1 cellular context compared by ENCODE assay signal in genomic region chr1:18582890-18583289, GRCh38.
TF ChIP-seq lines count a peak whose summit lies in the region.

No MANE protein-coding gene starts in this region.

TF ChIP-seq in H1, 55 proteins besides CTCF, POLR2A, EP300 and RAD21:
- TF ChIP-seq KDM4A (IDR thresholded peaks at IDR 0.05; ENCODE audit: low read depth, low read length, severe bottlenecking) (no peak), TAF7 (optimal IDR thresholded peaks at IDR 0.05; ENCODE audit: borderline replicate concordance, low read depth, low read length) (no peak), SIX5 (IDR thresholded peaks at IDR 0.05; ENCODE audit: low read depth, low read length) (no peak), SRF (IDR thresholded peaks at IDR 0.05; ENCODE audit: low read depth, low read length) (no peak), E2F6 (IDR thresholded peaks at IDR 0.05) (no peak), JUN (IDR thresholded peaks at IDR 0.05; ENCODE audit: low read depth, low read length) (no peak), ATF2 (IDR thresholded peaks at IDR 0.05; ENCODE audit: low read length) (no peak), CREB1 (IDR thresholded peaks at IDR 0.05) (no peak), SP1 (IDR thresholded peaks at IDR 0.05; ENCODE audit: low read depth, low read length) (no peak), CHD1 (IDR thresholded peaks at IDR 0.05; ENCODE audit: low read depth, low read length) (no peak), USF2 (IDR thresholded peaks at IDR 0.05; ENCODE audit: low read length) (no peak), MAX (IDR thresholded peaks at IDR 0.05) (no peak), ZNF274 (IDR thresholded peaks at IDR 0.05; ENCODE audit: borderline replicate concordance, extremely low read depth, low read length) (no peak), CBX8 (IDR thresholded peaks at IDR 0.05; ENCODE audit: borderline replicate concordance, low read depth, low read length) (no peak), JUND (IDR thresholded peaks at IDR 0.05; ENCODE audit: low read length) (no peak)
TF ChIP-seq in H1: peak in this region for 0.
